Comparison of ENCODE assay signal across 9 cellular contexts in genomic region chr1:9127395-9128160, GRCh38. TPM values are rescaled to one million over a fixed set of nuclear protein-coding genes. Genes with fewer than 3 reads are reported as not detected.
A peak's percentile ranks its signal among the peaks of the same experiment; 100 is the strongest.
DNase-seq lines count a peak whose midpoint lies in the region; ATAC-seq and TF ChIP-seq lines count a peak whose summit lies in the region.
"Had no signal": no experiment of that assay in that cellular context is flagged by ENCODE, and none has a peak within 500 bp of the region (broad histone marks: within the 10 kb centered on the region; RNA-seq: fewer than 3 reads in every experiment).

No MANE protein-coding gene starts in this region.

- H3K27ac Mint-ChIP-seq in endodermal cell (no peak overlapping the region), nephron (peak overlapping the region; percentile 51 to 68 (median 52))

- H3K36me3 Mint-ChIP-seq in endodermal cell (ENCODE audit: low read depth) (no peaks in the 10 kb centered on the region), nephron (ENCODE audit: low read depth) (no peaks in the 10 kb centered on the region)

- H3K36me3 ChIP-seq in MG63 (peaks cover 5% of the 10 kb centered on the region; the same call in 1 of the 2 replicates), endodermal cell (ENCODE audit: control insufficient read depth, insufficient read depth, low read length) (no peaks in the 10 kb centered on the region)

- no peaks in the 10 kb centered on the region for H3K27me3 ChIP-seq in MG63
- H3K27me3 ChIP-seq in endodermal cell (ENCODE audit: control insufficient read depth, insufficient read depth, low read length, poor library complexity, severe bottlenecking) = peaks cover 21% of the 10 kb centered on the region

- no peak for TF ChIP-seq CTCF in AG10803 (conservative IDR thresholded peaks at IDR 0.05; ENCODE audit: low read length)
- TF ChIP-seq CTCF in endodermal cell (conservative IDR thresholded peaks at IDR 0.05) = no peak
- no peak for TF ChIP-seq CTCF in nephron (IDR thresholded peaks at IDR 0.05; ENCODE audit: unreplicated experiment in 3 of 3)

- H3K4me1 Mint-ChIP-seq in endodermal cell (peaks cover 8% of the 10 kb centered on the region), nephron (peaks cover 8% of the 10 kb centered on the region)

- 86 to 90% methylated on average over 17 to 19 of the region's 19 CpGs for WGBS in endodermal cell (ENCODE audit: insufficient coverage in 1 of 2, insufficient read length in 1 of 2), 2 experiments

- H3K27ac ChIP-seq in endodermal cell (ENCODE audit: low read depth, low read length) (no peak overlapping the region), substantia nigra (ENCODE audit: low read depth, low read length, poor library complexity, severe bottlenecking) (no peak overlapping the region)

- H3K27me3 Mint-ChIP-seq in endodermal cell (ENCODE audit: insufficient read depth) (peaks cover 14% of the 10 kb centered on the region), nephron (ENCODE audit: low read depth) (peaks cover 22% of the 10 kb centered on the region)

- H3K9me3 Mint-ChIP-seq in endodermal cell (peaks cover 2% of the 10 kb centered on the region), nephron (peaks cover 7% of the 10 kb centered on the region)

- H3K4me3 ChIP-seq in AG10803 (ENCODE audit: low read length) (peak overlapping the region; percentile 62), MG63 (peak overlapping the region; percentile 67), endodermal cell (ENCODE audit: low read length) (no peak overlapping the region)

- no peak overlapping the region for H3K9ac ChIP-seq in endodermal cell (ENCODE audit: extremely low read depth, low read length, poor library complexity, severe bottlenecking)

- no peaks in the 10 kb centered on the region for H3K4me1 ChIP-seq in endodermal cell (ENCODE audit: control insufficient read depth, insufficient read depth, low read length)

- no peak for ATAC-seq in HG03457 (IDR thresholded peaks at IDR 0.05; ENCODE audit: unreplicated experiment)

- no peaks in the 10 kb centered on the region for H3K9me3 ChIP-seq in MG63
- no peaks in the 10 kb centered on the region for H3K9me3 ChIP-seq in endodermal cell (ENCODE audit: control insufficient read depth, low read length)

- in situ Hi-C loops in KBM-7 (cut with MboI; ENCODE audit: low pct_unique_long_range_greater_than_20kb, low sequenced_read_pairs) = no loop called here

- DNase-seq in AG10803 (ENCODE audit: low read depth) = no peak
- DNase-seq in MG63 = no peak
- no peak for DNase-seq in endodermal cell
- DNase-seq in NCI-H446 (lab: John Stamatoyannopoulos, UW) = no peak
- no peak for DNase-seq in substantia nigra (lab: John Stamatoyannopoulos, UW)
- DNase-seq in KBM-7 = no peak
- DNase-seq: Karpas-422 had no signal

- H3K4me3 Mint-ChIP-seq in endodermal cell (peak overlapping the region; percentile 69), nephron (peak overlapping the region; percentile 81 to 90 (median 88))

RNA-seq across cellular contexts. Expression of gene GPR157, which starts 1.3 kb away (rescaled TPM):
- total RNA-seq in MG63 (2014; rRNA removed; shearing (Covaris generic); ENCODE audit: low replicate concordance) = 3.1 and 5.2 TPM in 2 replicates
- total RNA-seq in endodermal cell = 1 to 10 TPM; 2.3 to 5.0 TPM
- polyA plus RNA-seq in endodermal cell (2013, experiment 1 of 2) = 4.3 TPM
- polyA plus RNA-seq in endodermal cell (2013, experiment 2 of 2) = 1.8 TPM

RNA-seq across cellular contexts. Expression of gene SLC2A5, which starts 58.1 kb away (rescaled TPM):
- total RNA-seq in MG63 (2014; rRNA removed; shearing (Covaris generic); ENCODE audit: low replicate concordance) = not detected in 2 replicates
- total RNA-seq in endodermal cell = not detected
- polyA plus RNA-seq in endodermal cell (2013, experiment 1 of 2) = not detected
- not detected for polyA plus RNA-seq in endodermal cell (2013, experiment 2 of 2)
